In genomic region chr12:3882896-3883564, GRCh38 we compare ENCODE assay signal across 9 cellular contexts. TPM values are rescaled to one million over a fixed set of nuclear protein-coding genes. Genes with fewer than 3 reads are reported as not detected.
DNase-seq lines count a peak whose midpoint lies in the region; ATAC-seq, FAIRE-seq and TF ChIP-seq lines count a peak whose summit lies in the region.
"Had no signal": no experiment of that assay in that cellular context is flagged by ENCODE, and none has a peak within 500 bp of the region (broad histone marks: within the 10 kb centered on the region; RNA-seq: fewer than 3 reads in every experiment).

No MANE protein-coding gene starts in this region.

- no peaks in the 10 kb centered on the region for H3K36me3 ChIP-seq in BJ (ENCODE audit: control insufficient read depth, insufficient read depth, low read length)
- H3K36me3 ChIP-seq in SK-N-MC (ENCODE audit: insufficient read depth, low read length): no peaks in the 10 kb centered on the region

- peak overlapping the region; percentile 13 for H3K9ac ChIP-seq in SK-N-MC (ENCODE audit: insufficient read length)

- POLR2A ChIA-PET in BJ (lab: Charles Lee): no interaction called here

- H3K4me3 ChIP-seq in BJ (ENCODE audit: low read depth, low read length): no peak overlapping the region
- H3K4me3 ChIP-seq in SK-N-MC: no peak overlapping the region

- 0 out of 2 replicates have a peak, but pooled peaks have one; percentile 25 for TF ChIP-seq CTCF in BJ (IDR thresholded peaks at IDR 0.05; ENCODE audit: insufficient read depth, low read depth, low read length)

- H3K27ac ChIP-seq in SK-N-MC: no peak overlapping the region

- peaks cover 2% of the 10 kb centered on the region for H3K27me3 ChIP-seq in BJ (ENCODE audit: control insufficient read depth, insufficient read depth, low read length)

- H3K9me3 ChIP-seq in SK-N-MC (ENCODE audit: low read depth, low read length): no peaks in the 10 kb centered on the region

- ATAC-seq in GM18861 (IDR thresholded peaks at IDR 0.05; ENCODE audit: unreplicated experiment): no peak
- ATAC-seq in GM21619 (IDR thresholded peaks at IDR 0.05; ENCODE audit: unreplicated experiment): no peak

- DNase-seq in BJ (ENCODE audit: low read depth): no peak
- DNase-seq in GM18507 (ENCODE audit: extremely low spot score, insufficient read length, low read depth): no peak
- no peak for DNase-seq in SK-N-MC (ENCODE audit: low read depth, low spot score)
- peak; percentile 60 for DNase-seq in iPS-NIHi7 (ENCODE audit: extremely low spot score)
- no peak for DNase-seq in activated gamma-delta T cell (lab: John Stamatoyannopoulos, UW)
- no peak for DNase-seq in midbrain (lab: John Stamatoyannopoulos, UW)
- DNase-seq: activated gamma-delta T cell treated with Interleukin-2 at 50 U/mL for 16 hours had no signal

- CTCF ChIA-PET in BJ (lab: Yijun Ruan, JAX): interaction anchor here (1.6 to 6.8 kb wide), 4 partner anchors 14 to 395 kb away, joined by 7 to 100 read pairs (median 60); no protein-coding TSS in a partner anchor

- peak; percentile 12 for FAIRE-seq in GM18507 (lab: Jason Lieb, UNC)

RNA-seq across cellular contexts. Expression of gene PARP11, which starts 9.8 kb away (rescaled TPM):
- polyA plus RNA-seq in BJ (2011; rRNA removed): 3.4 and 7.0 TPM in 2 replicates
- 2.1 and 3.1 TPM in 2 replicates for polyA minus RNA-seq in BJ (2011; rRNA and poly(A)+ RNA removed)
